Comparison of ENCODE assay signal across 34 cellular contexts in the genomic region with DNA sequence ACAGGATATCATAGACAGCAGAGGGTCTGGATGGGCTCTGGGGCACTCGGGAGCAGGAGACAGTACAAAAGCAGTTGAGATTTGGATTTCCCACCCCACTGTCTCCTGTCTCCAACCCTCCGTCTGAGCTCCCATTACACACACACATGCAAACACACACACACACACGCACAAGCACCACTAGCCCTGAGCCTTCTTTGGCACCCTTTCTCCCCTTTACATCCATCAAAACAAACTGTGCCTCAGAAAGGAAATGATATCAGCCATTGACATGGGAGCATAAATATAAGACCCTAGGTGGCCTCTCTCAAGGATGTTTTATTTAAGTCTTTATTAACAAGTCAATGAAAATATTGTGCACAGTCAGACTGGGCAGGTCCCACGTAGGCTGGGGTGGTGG. TPM values are rescaled to one million over a fixed set of nuclear protein-coding genes. Genes with fewer than 3 reads are reported as not detected.
"Had no signal": no experiment of that assay in that cellular context is flagged by ENCODE, and none has a peak within 500 bp of the region (broad histone marks: within the 10 kb centered on the region; RNA-seq: fewer than 3 reads in every experiment).

No MANE protein-coding gene starts in this region.

- H3K27me3 ChIP-seq: colonic mucosa, thyroid gland, vagina had no signal

- H3K27ac ChIP-seq: colonic mucosa, esophagus squamous epithelium, heart right ventricle, left ventricle myocardium inferior, lower lobe of right lung, neutrophil, parathyroid adenoma, stomach, thyroid gland, vagina had no signal

- H3K36me3 Mint-ChIP-seq: natural killer cell had no signal

- H3K9ac ChIP-seq: parathyroid adenoma had no signal

- H3K4me2 ChIP-seq: smooth muscle cell had no signal

- H3K9me3 Mint-ChIP-seq: dendritic cell treated with granulocyte-macrophage colony-stimulating factor and Interleukin-4, amounts not matched to agents 40 ng/mL and 50 ng/mL, for 4 days; immature natural killer cell; natural killer cell had no signal

- H3K79me2 ChIP-seq: parathyroid adenoma had no signal

- H3K4me1 ChIP-seq: colonic mucosa, lower lobe of right lung, parathyroid adenoma, stomach, thyroid gland, vagina had no signal

- H3K4me3 ChIP-seq: colonic mucosa, esophagus squamous epithelium, heart right ventricle, left ventricle myocardium inferior, lower lobe of right lung, smooth muscle cell, stomach, thyroid gland, vagina had no signal

- H3K27ac Mint-ChIP-seq: dendritic cell treated with granulocyte-macrophage colony-stimulating factor and Interleukin-4, amounts not matched to agents 40 ng/mL and 50 ng/mL, for 4 days; natural killer cell; progenitor cell of endocrine pancreas had no signal

- ATAC-seq: heart right ventricle, left colon, lower lobe of right lung, natural killer cell, sciatic nerve had no signal

- H2AFZ ChIP-seq: parathyroid adenoma had no signal

- H3K4me3 Mint-ChIP-seq: dendritic cell treated with granulocyte-macrophage colony-stimulating factor and Interleukin-4, amounts not matched to agents 40 ng/mL and 50 ng/mL, for 4 days; immature natural killer cell; natural killer cell had no signal

- H3K9me3 ChIP-seq: colonic mucosa, esophagus squamous epithelium, heart right ventricle, left ventricle myocardium inferior, lower lobe of right lung, neutrophil, stomach, thyroid gland, vagina had no signal

- DNase-seq: colonic mucosa; effector memory CD4-positive, alpha-beta T cell; erythroblast; esophagus squamous epithelium; foreskin melanocyte; glutamatergic neuron; heart right ventricle; hypothalamus; immature natural killer cell; islet precursor cell; kidney glomerular epithelial cell; left ventricle myocardium inferior; natural killer cell; stimulated activated CD4-positive, alpha-beta T cell treated with anti-CD3 and anti-CD28 coated beads, Interleukin-12 subunit alpha, Interleukin-12 subunit beta, amount 100 ng/mL, for 4 hours; stimulated activated CD4-positive, alpha-beta T cell treated with anti-CD3 and anti-CD28 coated beads, Interleukin-1b, Interleukin-23, amount 100 ng/mL, for 48 hours; stimulated activated CD4-positive, alpha-beta T cell treated with anti-CD3 and anti-CD28 coated beads, Interleukin-4, amount 100 ng/mL, for 1 hour; stimulated activated CD8-positive, alpha-beta memory T cell treated with anti-CD3 and anti-CD28 coated beads, Interleukin-4, amount 100 ng/mL, for 48 hours; stimulated activated naive CD4-positive, alpha-beta T cell treated with Interleukin-2 at 50 U/mL for 16 hours; stomach; thyroid gland; trophoblast cell had no signal

- H3K36me3 ChIP-seq: colonic mucosa, esophagus squamous epithelium, heart right ventricle, left ventricle myocardium inferior, lower lobe of right lung, neutrophil, stomach, thyroid gland, vagina had no signal

RNA-seq across cellular contexts. Expression of a gene that starts 17.5 kb away (rescaled TPM):
- total RNA-seq: omental fat pad, smooth muscle cell, subcutaneous adipose tissue, ureter, vagina had no signal

RNA-seq across cellular contexts. Expression of a gene that starts 37.3 kb away (rescaled TPM):
- total RNA-seq: colonic mucosa, esophagus squamous epithelium, left colon, left ventricle myocardium inferior, lower lobe of right lung, mononuclear cell, natural killer cell, omental fat pad, progenitor cell of endocrine pancreas, sciatic nerve, smooth muscle cell, stomach, subcutaneous adipose tissue, thyroid gland, ureter, vagina had no signal

RNA-seq across cellular contexts. Expression of a gene that starts 47.8 kb away (rescaled TPM):
- total RNA-seq: smooth muscle cell, vagina had no signal
